27 cellular contexts compared by ENCODE assay signal in the genomic region with DNA sequence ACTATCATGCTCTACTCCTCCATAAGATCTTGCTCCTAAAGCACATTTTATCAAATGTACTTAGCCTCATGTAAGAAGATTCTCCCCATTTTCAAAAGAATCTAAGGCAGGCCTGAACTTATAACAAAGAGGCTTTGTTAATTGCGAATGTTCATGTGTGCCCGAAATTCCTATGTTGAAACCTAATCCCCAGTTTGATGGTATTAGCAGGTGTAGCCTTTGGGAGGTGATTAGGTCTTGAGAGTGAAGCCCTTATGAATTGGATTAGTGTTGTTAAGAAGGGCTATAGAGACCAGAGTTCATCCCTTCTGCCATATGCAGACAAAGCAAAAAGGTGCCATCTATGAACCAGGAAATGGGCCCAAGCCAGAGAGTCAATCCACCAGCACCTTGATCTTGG.
"Had no signal": no experiment of that assay in that cellular context is flagged by ENCODE, and none has a peak within 500 bp of the region (broad histone marks: within the 10 kb centered on the region; RNA-seq: fewer than 3 reads in every experiment).

No MANE protein-coding gene starts in this region.

- DNase-seq: naive thymus-derived CD4-positive, alpha-beta T cell; natural killer cell; nucleus accumbens; pancreas; retina; right cardiac atrium; right lobe of liver; sigmoid colon; small intestine; stimulated activated CD4-positive, alpha-beta T cell treated with anti-CD3 and anti-CD28 coated beads, Interleukin-15, amount 100 ng/mL, for 24 hours; stimulated activated CD4-positive, alpha-beta T cell treated with anti-CD3 and anti-CD28 coated beads, Interleukin-2, amount 100 ng/mL, for 24 hours; stimulated activated CD4-positive, alpha-beta T cell treated with anti-CD3 and anti-CD28 coated beads, Interleukin-2, amount 100 ng/mL, for 48 hours; stimulated activated CD4-positive, alpha-beta T cell treated with anti-CD3 and anti-CD28 coated beads, Interleukin-4, amount 100 ng/mL, for 24 hours; stimulated activated naive B cell treated with anti-CD40 and anti-IgM and Interleukin-4, amounts not matched to agents 10 μg/mL and 1 μg/mL and 100 μg/mL, for 72 hours; stimulated activated naive CD4-positive, alpha-beta T cell treated with Interleukin-2 at 50 U/mL for 16 hours; stomach; testis; tibial artery; transverse colon; upper lobe of right lung; uterus had no signal

- H3K9me3 ChIP-seq: neutrophil, pancreas, prostate gland, right lobe of liver, sigmoid colon, testis, tibial artery, transverse colon, upper lobe of right lung, uterus had no signal

- H3K4me3 Mint-ChIP-seq: naive thymus-derived CD4-positive, alpha-beta T cell; natural killer cell; nephron; stimulated activated effector memory CD8-positive, alpha-beta T cell treated with anti-CD3 and anti-CD28 coated beads, Interleukin-12 subunit alpha, Interleukin-12 subunit beta, amount 100 ng/mL, for 72 hours; stimulated activated naive B cell treated with anti-CD40 and anti-IgM and Interleukin-4, amounts not matched to agents 10 μg/mL and 1 μg/mL and 100 μg/mL, for 72 hours; stimulated activated naive CD8-positive, alpha-beta T cell treated with anti-CD3 and anti-CD28 coated beads, Interleukin-15, Interleukin-2, amounts not matched to agents 100 ng/mL and 50 ng/mL, for 24 hours; type B pancreatic cell had no signal

- H3K4me3 ChIP-seq: pancreas, prostate gland, right lobe of liver, sigmoid colon, stomach, testis, tibial artery, transverse colon, upper lobe of right lung, uterus had no signal

- ATAC-seq: naive thymus-derived CD4-positive, alpha-beta T cell; natural killer cell; pancreas; right cardiac atrium; right lobe of liver; stimulated activated effector memory CD8-positive, alpha-beta T cell treated with anti-CD3 and anti-CD28 coated beads, Interleukin-12 subunit alpha, Interleukin-12 subunit beta, amount 100 ng/mL, for 72 hours; stimulated activated naive B cell treated with anti-CD40 and anti-IgM and Interleukin-4, amounts not matched to agents 10 μg/mL and 1 μg/mL and 100 μg/mL, for 72 hours; upper lobe of right lung had no signal

- H3K27ac Mint-ChIP-seq: naive thymus-derived CD4-positive, alpha-beta T cell; natural killer cell; nephron; stimulated activated effector memory CD8-positive, alpha-beta T cell treated with anti-CD3 and anti-CD28 coated beads, Interleukin-12 subunit alpha, Interleukin-12 subunit beta, amount 100 ng/mL, for 72 hours; stimulated activated naive B cell treated with anti-CD40 and anti-IgM and Interleukin-4, amounts not matched to agents 10 μg/mL and 1 μg/mL and 100 μg/mL, for 72 hours; stimulated activated naive CD8-positive, alpha-beta T cell treated with anti-CD3 and anti-CD28 coated beads, Interleukin-15, Interleukin-2, amounts not matched to agents 100 ng/mL and 50 ng/mL, for 24 hours; type B pancreatic cell had no signal

- H3K27ac ChIP-seq: neutrophil, pancreas, prostate gland, right lobe of liver, sigmoid colon, stomach, testis, tibial artery, transverse colon, upper lobe of right lung, uterus had no signal

- H3K4me1 Mint-ChIP-seq: naive thymus-derived CD4-positive, alpha-beta T cell; natural killer cell; stimulated activated effector memory CD8-positive, alpha-beta T cell treated with anti-CD3 and anti-CD28 coated beads, Interleukin-12 subunit alpha, Interleukin-12 subunit beta, amount 100 ng/mL, for 72 hours; stimulated activated naive B cell treated with anti-CD40 and anti-IgM and Interleukin-4, amounts not matched to agents 10 μg/mL and 1 μg/mL and 100 μg/mL, for 72 hours had no signal

- H3K4me1 ChIP-seq: pancreas, prostate gland, right lobe of liver, sigmoid colon, stomach, testis, tibial artery, transverse colon, upper lobe of right lung, uterus had no signal

- H3K36me3 ChIP-seq: neutrophil, pancreas, prostate gland, right lobe of liver, sigmoid colon, stomach, tibial artery, transverse colon, upper lobe of right lung, uterus had no signal

- H3K27me3 ChIP-seq: pancreas, right lobe of liver, testis, upper lobe of right lung had no signal

- H3K36me3 Mint-ChIP-seq: naive thymus-derived CD4-positive, alpha-beta T cell; natural killer cell; stimulated activated effector memory CD8-positive, alpha-beta T cell treated with anti-CD3 and anti-CD28 coated beads, Interleukin-12 subunit alpha, Interleukin-12 subunit beta, amount 100 ng/mL, for 72 hours; stimulated activated naive B cell treated with anti-CD40 and anti-IgM and Interleukin-4, amounts not matched to agents 10 μg/mL and 1 μg/mL and 100 μg/mL, for 72 hours; type B pancreatic cell had no signal
